8 cellular contexts compared by ENCODE assay signal in the genomic region with DNA sequence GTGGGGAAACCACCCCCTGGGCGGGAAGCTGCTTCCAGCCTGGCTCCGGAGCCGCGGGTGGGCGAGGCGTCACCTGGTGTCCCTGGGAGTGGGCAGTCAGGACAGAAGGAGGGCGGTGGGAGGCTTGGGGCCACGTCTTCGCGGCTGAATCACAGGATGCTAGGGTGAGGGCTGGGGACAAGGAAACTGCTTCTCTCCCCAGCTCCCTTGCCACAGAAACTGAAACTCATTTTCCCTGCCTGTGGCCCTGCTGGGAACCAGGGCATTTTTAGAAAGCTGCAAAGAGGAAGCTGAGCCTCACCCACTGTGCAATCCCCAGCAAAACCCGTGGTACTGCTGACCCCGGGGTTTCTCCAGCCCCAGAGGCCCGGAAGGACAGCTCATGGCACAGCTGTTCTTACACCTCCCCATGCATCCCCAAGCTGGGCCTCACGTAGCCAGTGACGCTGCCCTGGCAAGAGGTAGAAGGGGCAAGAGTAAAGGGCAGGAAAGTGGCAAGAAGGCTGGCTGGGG. TPM values are rescaled to one million over a fixed set of nuclear protein-coding genes. Genes with fewer than 3 reads are reported as not detected.
DNase-seq lines count a peak whose midpoint lies in the region; ATAC-seq and TF ChIP-seq lines count a peak whose summit lies in the region.

No MANE protein-coding gene starts in this region.

- H3K27me3 ChIP-seq in CD8-positive, alpha-beta T cell (ENCODE audit: insufficient read depth, low read length) = no peaks in the 10 kb centered on the region
- no peaks in the 10 kb centered on the region for H3K27me3 ChIP-seq in aorta (ENCODE audit: control insufficient read depth in 1 of 2, insufficient read depth in 2 of 2, low read length in 1 of 2)

- H3K4me1 Mint-ChIP-seq in CD8-positive, alpha-beta T cell (ENCODE audit: low read depth) = peaks cover 42% of the 10 kb centered on the region
- H3K4me1 Mint-ChIP-seq in activated CD8-positive, alpha-beta T cell treated with anti-CD3 and anti-CD28 coated beads, Interleukin-2, amount 10 ng/mL, durations not matched to agents 7 days and 5 days (ENCODE audit: low read depth) = peaks cover 83% of the 10 kb centered on the region
- H3K4me1 Mint-ChIP-seq in nephron progenitor cell = peaks cover 35% of the 10 kb centered on the region

- peak; percentile 38 for ATAC-seq in CD8-positive, alpha-beta T cell
- ATAC-seq in GM19455 (IDR thresholded peaks at IDR 0.05; ENCODE audit: unreplicated experiment) (peak; percentile 46), esophagus mucosa (peak; percentile 58), aorta (ENCODE audit: low FRiP score) (peak; percentile 51)
- ATAC-seq in activated CD8-positive, alpha-beta T cell treated with anti-CD3 and anti-CD28 coated beads, Interleukin-2, amount 10 ng/mL, durations not matched to agents 7 days and 5 days = peak; percentile 63

- POLR2A ChIA-PET in CD8-positive, alpha-beta T cell (lab: Charles Lee) = interaction anchor here (0.6 to 2.2 kb wide), 11 partner anchors 8 to 561 kb away, joined by 3 to 11 read pairs (median 4); partner anchors contain the start of genes AANAT, UBALD2 and UBE2O
- POLR2A ChIA-PET in activated CD8-positive, alpha-beta T cell treated with anti-CD3 and anti-CD28 coated beads, Interleukin-2, amount 10 ng/mL, durations not matched to agents 7 days and 5 days (lab: Charles Lee) = interaction anchor here (0.7 to 2.8 kb wide), 9 partner anchors 8 to 243 kb away, joined by 3 to 12 read pairs (median 4); partner anchors contain the start of genes AANAT and RHBDF2

- no peak for TF ChIP-seq CTCF in CD8-positive, alpha-beta T cell (IDR thresholded peaks at IDR 0.05)
- TF ChIP-seq CTCF in nephron progenitor cell (IDR thresholded peaks at IDR 0.05) = no peak

- WGBS in aorta, 2 donors = 48 to 52% methylated on average over 15 of the region's 15 CpGs

- no peaks in the 10 kb centered on the region for H3K9me3 Mint-ChIP-seq in CD8-positive, alpha-beta T cell
- no peaks in the 10 kb centered on the region for H3K9me3 Mint-ChIP-seq in activated CD8-positive, alpha-beta T cell treated with anti-CD3 and anti-CD28 coated beads, Interleukin-2, amount 10 ng/mL, durations not matched to agents 7 days and 5 days (ENCODE audit: insufficient read depth)
- H3K9me3 Mint-ChIP-seq in nephron progenitor cell = no peaks in the 10 kb centered on the region

- peak overlapping the region; percentile 93 for H3K27ac Mint-ChIP-seq in CD8-positive, alpha-beta T cell
- H3K27ac Mint-ChIP-seq in activated CD8-positive, alpha-beta T cell treated with anti-CD3 and anti-CD28 coated beads, Interleukin-2, amount 10 ng/mL, durations not matched to agents 7 days and 5 days = peak overlapping the region; percentile 97
- peak overlapping the region; percentile 68 for H3K27ac Mint-ChIP-seq in nephron progenitor cell

- no peaks in the 10 kb centered on the region for H3K36me3 ChIP-seq in CD8-positive, alpha-beta T cell (ENCODE audit: insufficient read depth, low read length)
- H3K36me3 ChIP-seq in aorta (ENCODE audit: control insufficient read depth in 1 of 2, insufficient read depth in 2 of 2, low read length in 1 of 2) = no peaks in the 10 kb centered on the region

- in situ Hi-C loops in KBM-7 (cut with MboI; ENCODE audit: low pct_unique_long_range_greater_than_20kb, low sequenced_read_pairs) = no loop called here

- peaks cover 2% of the 10 kb centered on the region for H3K36me3 Mint-ChIP-seq in CD8-positive, alpha-beta T cell
- H3K36me3 Mint-ChIP-seq in activated CD8-positive, alpha-beta T cell treated with anti-CD3 and anti-CD28 coated beads, Interleukin-2, amount 10 ng/mL, durations not matched to agents 7 days and 5 days (ENCODE audit: low read depth) = peaks cover 4% of the 10 kb centered on the region
- no peaks in the 10 kb centered on the region for H3K36me3 Mint-ChIP-seq in nephron progenitor cell (ENCODE audit: low read depth)

- DNase-seq in CD8-positive, alpha-beta T cell = peak in 4 of 7 experiments; percentile 19 to 57 (median 40)
- DNase-seq in KBM-7 (peak; percentile 85), nephron progenitor cell (no peak), aorta (peak in 1 of 2 donors; percentile 92), iPS-NIHi7 (ENCODE audit: extremely low spot score) (no peak)
- DNase-seq in activated CD8-positive, alpha-beta T cell treated with anti-CD3 and anti-CD28 coated beads, Interleukin-2, amount 10 ng/mL, durations not matched to agents 7 days and 5 days = peak; percentile 66

- no peaks in the 10 kb centered on the region for H3K9me3 ChIP-seq in CD8-positive, alpha-beta T cell (ENCODE audit: low read length)
- H3K9me3 ChIP-seq in aorta (ENCODE audit: control insufficient read depth, low read length) = no peaks in the 10 kb centered on the region

- H3K4me3 ChIP-seq in CD8-positive, alpha-beta T cell (ENCODE audit: low read depth, low read length) = peak overlapping the region; percentile 41
- no peak overlapping the region for H3K4me3 ChIP-seq in aorta (ENCODE audit: low read length in 2 of 2)

- peak overlapping the region; percentile 60 for H3K27ac ChIP-seq in CD8-positive, alpha-beta T cell (ENCODE audit: low read depth, low read length)
- H3K27ac ChIP-seq in aorta (ENCODE audit: low read depth in 1 of 2, low read length in 2 of 2) = no peak overlapping the region

- H3K4me3 Mint-ChIP-seq in CD8-positive, alpha-beta T cell = peak overlapping the region; percentile 80
- peak overlapping the region; percentile 73 for H3K4me3 Mint-ChIP-seq in activated CD8-positive, alpha-beta T cell treated with anti-CD3 and anti-CD28 coated beads, Interleukin-2, amount 10 ng/mL, durations not matched to agents 7 days and 5 days
- no peak overlapping the region for H3K4me3 Mint-ChIP-seq in nephron progenitor cell

- H3K27me3 Mint-ChIP-seq in CD8-positive, alpha-beta T cell (ENCODE audit: low read depth) = no peaks in the 10 kb centered on the region
- H3K27me3 Mint-ChIP-seq in activated CD8-positive, alpha-beta T cell treated with anti-CD3 and anti-CD28 coated beads, Interleukin-2, amount 10 ng/mL, durations not matched to agents 7 days and 5 days (ENCODE audit: low read depth) = no peaks in the 10 kb centered on the region
- peaks cover 14% of the 10 kb centered on the region for H3K27me3 Mint-ChIP-seq in nephron progenitor cell (ENCODE audit: low read depth, poor library complexity)

- intact Hi-C loops in CD8-positive, alpha-beta T cell (cut with DNase I, micrococcal nuclease) = no loop called here
- intact Hi-C loops in aorta (cut with DNase I) = no loop called here

- H3K4me1 ChIP-seq in CD8-positive, alpha-beta T cell (ENCODE audit: insufficient read depth, low read length) = peaks cover 40% of the 10 kb centered on the region
- no peaks in the 10 kb centered on the region for H3K4me1 ChIP-seq in aorta (ENCODE audit: control insufficient read depth in 1 of 2, insufficient read depth in 2 of 2, low read length in 2 of 2)

- CTCF ChIA-PET in CD8-positive, alpha-beta T cell (lab: Charles Lee) = interaction anchor here (0.7 to 5.2 kb wide), 8 partner anchors 8 to 85 kb away, joined by 3 to 48 read pairs (median 5); partner anchors contain the start of genes AANAT and RHBDF2
- CTCF ChIA-PET in activated CD8-positive, alpha-beta T cell treated with anti-CD3 and anti-CD28 coated beads, Interleukin-2, amount 10 ng/mL, durations not matched to agents 7 days and 5 days (lab: Charles Lee) = interaction anchor here (0.7 to 3.5 kb wide), 11 partner anchors 10 to 314 kb away, joined by 3 to 34 read pairs (median 3); partner anchors contain the start of genes AANAT, RHBDF2, SPHK1 and UBE2O

RNA-seq across cellular contexts. Expression of gene RHBDF2, which starts 8.2 kb away (rescaled TPM):
- total RNA-seq in CD8-positive, alpha-beta T cell = 10 to 100 TPM; 45.4 to 46.2 TPM
- 10 to 100 TPM; 51.4 to 52.1 TPM for total RNA-seq in activated CD8-positive, alpha-beta T cell treated with anti-CD3 and anti-CD28 coated beads, Interleukin-2, amount 10 ng/mL, durations not matched to agents 7 days and 5 days
- 36.8 TPM for total RNA-seq in esophagus mucosa
- 10 to 100 TPM; 30.9 to 45.0 TPM for total RNA-seq in aorta
- polyA plus RNA-seq in aorta = 10 to 100 TPM in 1 of 2 donors, 1 to 10 TPM in 1; 2.6 to 11.0 TPM

RNA-seq across cellular contexts. Expression of gene AANAT, which starts 25.6 kb away (rescaled TPM):
- not detected for total RNA-seq in CD8-positive, alpha-beta T cell
- not detected for total RNA-seq in activated CD8-positive, alpha-beta T cell treated with anti-CD3 and anti-CD28 coated beads, Interleukin-2, amount 10 ng/mL, durations not matched to agents 7 days and 5 days
- total RNA-seq in esophagus mucosa (not detected), aorta (not detected)
- polyA plus RNA-seq in aorta = not detected

RNA-seq across cellular contexts. Expression of gene UBE2O, which starts 40.1 kb away (rescaled TPM):
- 10 to 100 TPM; 29.8 to 32.7 TPM for total RNA-seq in CD8-positive, alpha-beta T cell
- 10 to 100 TPM; 28.4 to 31.6 TPM for total RNA-seq in activated CD8-positive, alpha-beta T cell treated with anti-CD3 and anti-CD28 coated beads, Interleukin-2, amount 10 ng/mL, durations not matched to agents 7 days and 5 days
- total RNA-seq in esophagus mucosa (17.2 TPM), aorta (10 to 100 TPM; 14.0 to 24.7 TPM)
- polyA plus RNA-seq in aorta = 10 to 100 TPM in 1 of 2 donors, 1 to 10 TPM in 1; 2.5 to 11.0 TPM

RNA-seq across cellular contexts. Expression of gene CYGB, which starts 44.5 kb away (rescaled TPM):
- under 1 TPM; 0.47 to 0.57 TPM for total RNA-seq in CD8-positive, alpha-beta T cell
- total RNA-seq in activated CD8-positive, alpha-beta T cell treated with anti-CD3 and anti-CD28 coated beads, Interleukin-2, amount 10 ng/mL, durations not matched to agents 7 days and 5 days = under 1 TPM in 1 of 2 experiments, not detected in 1; 0.40 TPM
- total RNA-seq in esophagus mucosa (2.6 TPM), aorta (10 to 100 TPM; 22.4 to 26.6 TPM)
- polyA plus RNA-seq in aorta = 1 to 10 TPM in 1 of 2 donors, under 1 TPM in 1; 0.95 to 2.1 TPM

RNA-seq across cellular contexts. Expression of gene PRCD, which starts 46.8 kb away (rescaled TPM):
- not detected for total RNA-seq in CD8-positive, alpha-beta T cell
- not detected for total RNA-seq in activated CD8-positive, alpha-beta T cell treated with anti-CD3 and anti-CD28 coated beads, Interleukin-2, amount 10 ng/mL, durations not matched to agents 7 days and 5 days
- 0.64 TPM for total RNA-seq in esophagus mucosa
- 1 to 10 TPM; 1.2 to 8.6 TPM for total RNA-seq in aorta
- polyA plus RNA-seq in aorta = not detected

Comparison
In these comparisons a context has a peak if more than half of its experiments do, and no peak if none do; other contexts are left out.
1. DNase-seq: peak in CD8-positive, alpha-beta T cell (4 of 7), KBM-7 (single experiment) and activated CD8-positive, alpha-beta T cell treated with anti-CD3 and anti-CD28 coated beads, Interleukin-2, amount 10 ng/mL, durations not matched to agents 7 days and 5 days (single experiment); none in nephron progenitor cell (single experiment) and iPS-NIHi7 (single experiment).
2. Peak in every context shown above with its lines, with median percentiles within 50 percentile points of each other: ATAC-seq and H3K27ac Mint-ChIP-seq.